Comparison of ENCODE assay signal across 20 cellular contexts in the genomic region with DNA sequence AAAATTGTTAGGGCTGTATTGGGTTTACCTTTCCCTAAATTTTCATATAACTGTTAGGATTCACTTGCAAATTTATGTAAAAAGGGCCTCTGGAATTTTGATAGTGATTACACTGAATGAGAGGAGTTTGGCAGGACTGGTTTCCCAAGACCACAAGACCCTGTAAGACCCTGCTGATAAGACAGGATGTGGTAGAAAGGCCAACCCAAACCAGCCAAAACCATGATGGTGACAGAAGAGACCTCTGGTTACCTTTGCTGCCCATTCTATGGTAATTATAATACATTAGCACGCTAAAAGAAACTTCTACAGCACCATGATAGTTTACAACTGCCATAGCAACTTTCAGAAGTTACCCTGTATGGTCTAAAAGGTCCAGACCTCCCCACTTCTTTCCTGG. TPM values are rescaled to one million over a fixed set of nuclear protein-coding genes. Genes with fewer than 3 reads are reported as not detected.
"Had no signal": no experiment of that assay in that cellular context is flagged by ENCODE, and none has a peak within 500 bp of the region (broad histone marks: within the 10 kb centered on the region; RNA-seq: fewer than 3 reads in every experiment).

No MANE protein-coding gene starts in this region.

- H3K9me3 ChIP-seq: adrenal gland, right lobe of liver, tibial nerve had no signal

- ATAC-seq: activated CD4-positive, alpha-beta T cell treated with anti-CD3 and anti-CD28 coated beads for 36 hours; esophagus mucosa; left cardiac atrium; right lobe of liver; stimulated activated naive CD8-positive, alpha-beta T cell treated with anti-CD3 and anti-CD28 coated beads, Interleukin-15, amount 100 ng/mL, for 72 hours had no signal

- H3K9me3 Mint-ChIP-seq: T-helper 2 cell treated with Interferon-gamma antibody and Interleukin-4, amounts not matched to agents 5 μg/mL and 100 μg/mL, for 36 hours had no signal

- H3K27me3 ChIP-seq: adrenal gland, right lobe of liver, tibial nerve had no signal

- H3K36me3 ChIP-seq: adrenal gland, right lobe of liver, tibial nerve had no signal

- H3K4me3 ChIP-seq: adrenal gland, right lobe of liver, skin epidermis, tibial nerve had no signal

- H3K27ac ChIP-seq: adrenal gland, right lobe of liver, skin epidermis, tibial nerve had no signal

- H3K27ac Mint-ChIP-seq: activated CD4-positive, alpha-beta T cell treated with anti-CD3 and anti-CD28 coated beads for 36 hours; stimulated activated naive CD8-positive, alpha-beta T cell treated with anti-CD3 and anti-CD28 coated beads, Interleukin-15, amount 100 ng/mL, for 72 hours; T-helper 2 cell treated with Interferon-gamma antibody and Interleukin-4, amounts not matched to agents 5 μg/mL and 100 μg/mL, for 36 hours had no signal

- H3K4me3 Mint-ChIP-seq: activated CD4-positive, alpha-beta T cell treated with anti-CD3 and anti-CD28 coated beads for 36 hours; activated naive CD4-positive, alpha-beta T cell treated with anti-CD3 and anti-CD28 coated beads, Interleukin-2, amount 50 U/mL, for 24 hours; activated T-helper 1 cell treated with anti-CD3 and anti-CD28 coated beads, Interleukin-12 subunit alpha, Interleukin-12 subunit beta, Interleukin-2, Interleukin-4 antibody, amounts not matched to agents 30 ng/mL and 10 ng/mL and 1 ng/mL, durations not matched to agents 14 hours and 24 hours and 36 hours; stimulated activated naive CD8-positive, alpha-beta T cell treated with anti-CD3 and anti-CD28 coated beads, Interleukin-15, amount 100 ng/mL, for 72 hours; T-helper 2 cell treated with Interferon-gamma antibody and Interleukin-4, amounts not matched to agents 5 μg/mL and 100 μg/mL, for 36 hours had no signal

- H3K27me3 Mint-ChIP-seq: activated CD4-positive, alpha-beta T cell treated with anti-CD3 and anti-CD28 coated beads for 36 hours; activated naive CD4-positive, alpha-beta T cell treated with anti-CD3 and anti-CD28 coated beads, Interleukin-2, amount 50 U/mL, for 24 hours; stimulated activated naive CD8-positive, alpha-beta T cell treated with anti-CD3 and anti-CD28 coated beads, Interleukin-15, amount 100 ng/mL, for 72 hours had no signal

- DNase-seq: activated CD4-positive, alpha-beta T cell treated with anti-CD3 and anti-CD28 coated beads for 36 hours; activated CD4-positive, alpha-beta T cell treated with anti-CD3 and anti-CD28 coated beads, Interleukin-2, amount 50 U/mL, for 4 hours; activated gamma-delta T cell; adrenal gland; central memory CD4-positive, alpha-beta T cell; effector memory CD4-positive, alpha-beta T cell; foreskin melanocyte; islet precursor cell; left cardiac atrium; occipital lobe; right lobe of liver; stimulated activated CD4-positive, alpha-beta T cell treated with anti-CD3 and anti-CD28 coated beads, Interleukin-1b, Interleukin-23, amount 100 ng/mL, for 48 hours; stimulated activated naive CD8-positive, alpha-beta T cell treated with anti-CD3 and anti-CD28 coated beads, Interleukin-15, amount 100 ng/mL, for 72 hours had no signal

- H3K36me3 Mint-ChIP-seq: activated naive CD4-positive, alpha-beta T cell treated with anti-CD3 and anti-CD28 coated beads, Interleukin-2, amount 50 U/mL, for 24 hours had no signal

- H3K4me1 ChIP-seq: right lobe of liver had no signal

RNA-seq across cellular contexts. Expression of a gene that starts 8.3 kb away (rescaled TPM):
- polyA plus RNA-seq: neural cell had no signal
